11 cellular contexts compared by ENCODE assay signal in genomic region chr2:138504092-138504491, GRCh38. TPM values are rescaled to one million over a fixed set of nuclear protein-coding genes. Genes with fewer than 3 reads are reported as not detected.
DNase-seq lines count a peak whose midpoint lies in the region; ATAC-seq, FAIRE-seq and TF ChIP-seq lines count a peak whose summit lies in the region.
"Had no signal": no experiment of that assay in that cellular context is flagged by ENCODE, and none has a peak within 500 bp of the region (broad histone marks: within the 10 kb centered on the region; RNA-seq: fewer than 3 reads in every experiment).

No MANE protein-coding gene starts in this region.

- no peak for TF ChIP-seq CTCF in keratinocyte (optimal IDR thresholded peaks at IDR 0.05 in 1 of 3, IDR thresholded peaks at IDR 0.05 in 1 of 3, conservative IDR thresholded peaks at IDR 0.05 in 1 of 3; ENCODE audit: extremely low read depth in 1 of 3, insufficient read depth in 2 of 3, low read length in 3 of 3)

- H3K79me2 ChIP-seq in keratinocyte (ENCODE audit: control insufficient read depth, insufficient read depth, low read length), result peaks cover 71% of the 10 kb centered on the region

- dilution Hi-C loops in keratinocyte (cut with MboI; ENCODE audit: extremely low pct_ligation_motif_present, low sequenced_read_pairs), result no loop called here

- H2AFZ ChIP-seq in keratinocyte (ENCODE audit: control insufficient read depth, low read length), result no peak overlapping the region

- H3K27me3 Mint-ChIP-seq in activated T-cell treated with anti-CD3 and anti-CD28 coated beads, Interleukin-2, amount 50 U/mL, for 72 hours (ENCODE audit: low read depth), result no peaks in the 10 kb centered on the region
- no peaks in the 10 kb centered on the region for H3K27me3 Mint-ChIP-seq in activated CD8-positive, alpha-beta T cell treated with anti-CD3 and anti-CD28 coated beads, Interleukin-2, amount 10 ng/mL, durations not matched to agents 7 days and 5 days (ENCODE audit: low read depth)

- H3K27ac Mint-ChIP-seq in activated T-cell treated with anti-CD3 and anti-CD28 coated beads, Interleukin-2, amount 50 U/mL, for 72 hours, result peak overlapping the region; percentile 77
- no peak overlapping the region for H3K27ac Mint-ChIP-seq in activated CD8-positive, alpha-beta T cell treated with anti-CD3 and anti-CD28 coated beads, Interleukin-2, amount 10 ng/mL, durations not matched to agents 7 days and 5 days

- H3K9me1 ChIP-seq in keratinocyte (ENCODE audit: control insufficient read depth, extremely low read depth, insufficient read depth, low read length), result no peaks in the 10 kb centered on the region

- H3K27ac ChIP-seq in keratinocyte (ENCODE audit: control insufficient read depth, insufficient read depth, low read length) (no peak overlapping the region), stomach smooth muscle (ENCODE audit: low read length) (no peak overlapping the region)

- no peaks in the 10 kb centered on the region for H3K9me3 Mint-ChIP-seq in activated T-cell treated with anti-CD3 and anti-CD28 coated beads, Interleukin-2, amount 50 U/mL, for 72 hours
- H3K9me3 Mint-ChIP-seq in activated CD8-positive, alpha-beta T cell treated with anti-CD3 and anti-CD28 coated beads, Interleukin-2, amount 10 ng/mL, durations not matched to agents 7 days and 5 days (ENCODE audit: insufficient read depth), result no peaks in the 10 kb centered on the region

- no peak for DNase-seq in activated T-cell treated with anti-CD3 and anti-CD28 coated beads, Interleukin-2, amount 50 U/mL, for 72 hours
- no peak for DNase-seq in activated T-cell treated with anti-CD3 and anti-CD28 coated beads, Interleukin-2, amount 50 U/mL, for 48 hours
- no peak for DNase-seq in activated CD8-positive, alpha-beta T cell treated with anti-CD3 and anti-CD28 coated beads, Interleukin-2, amount 10 ng/mL, durations not matched to agents 7 days and 5 days
- no peak for DNase-seq in keratinocyte (ENCODE audit: low read depth, low spot score)
- no peak for DNase-seq in HPDE6-E6E7 (ENCODE audit: extremely low spot score)
- DNase-seq in NK-92 (lab: John Stamatoyannopoulos, UW; ENCODE audit: unreplicated experiment), result no peak
- DNase-seq in SHP77 (lab: John Stamatoyannopoulos, UW), result no peak
- DNase-seq: activated CD4-positive, CD25-positive, alpha-beta regulatory T cell treated with anti-CD3 and anti-CD28 coated beads, Interleukin-2, amount 50 U/mL, for 72 hours; KG1 had no signal

- peaks cover 45% of the 10 kb centered on the region for H3K4me1 Mint-ChIP-seq in activated T-cell treated with anti-CD3 and anti-CD28 coated beads, Interleukin-2, amount 50 U/mL, for 72 hours (ENCODE audit: low read depth)
- H3K4me1 Mint-ChIP-seq in activated CD8-positive, alpha-beta T cell treated with anti-CD3 and anti-CD28 coated beads, Interleukin-2, amount 10 ng/mL, durations not matched to agents 7 days and 5 days (ENCODE audit: low read depth), result peaks cover 31% of the 10 kb centered on the region

- ATAC-seq in activated T-cell treated with anti-CD3 and anti-CD28 coated beads, Interleukin-2, amount 50 U/mL, for 72 hours (replicated peaks in 1 of 2), result no peak
- ATAC-seq in activated CD8-positive, alpha-beta T cell treated with anti-CD3 and anti-CD28 coated beads, Interleukin-2, amount 10 ng/mL, durations not matched to agents 7 days and 5 days, result no peak

- peak overlapping the region; percentile 96 to 98 for H3K4me3 Mint-ChIP-seq in activated T-cell treated with anti-CD3 and anti-CD28 coated beads, Interleukin-2, amount 50 U/mL, for 72 hours
- H3K4me3 Mint-ChIP-seq in activated CD8-positive, alpha-beta T cell treated with anti-CD3 and anti-CD28 coated beads, Interleukin-2, amount 10 ng/mL, durations not matched to agents 7 days and 5 days, result peak overlapping the region; percentile 99

- H3K9me3 ChIP-seq in keratinocyte (ENCODE audit: control insufficient read depth, low read depth, low read length) (no peaks in the 10 kb centered on the region), stomach smooth muscle (ENCODE audit: control insufficient read depth in 2 of 2, low read length in 2 of 2) (no peaks in the 10 kb centered on the region)

- no peaks in the 10 kb centered on the region for H3K27me3 ChIP-seq in keratinocyte (ENCODE audit: control insufficient read depth, extremely low read depth, insufficient read depth, low read length)
- H3K27me3 ChIP-seq in stomach smooth muscle (ENCODE audit: control insufficient read depth in 1 of 2, insufficient read depth in 2 of 2, low read length in 2 of 2), result no peaks in the 10 kb centered on the region

- POLR2A ChIA-PET in activated CD8-positive, alpha-beta T cell treated with anti-CD3 and anti-CD28 coated beads, Interleukin-2, amount 10 ng/mL, durations not matched to agents 7 days and 5 days (lab: Charles Lee), result no interaction called here

- peaks cover 6 to 11% of the 10 kb centered on the region in 2 donors for H3K36me3 Mint-ChIP-seq in activated T-cell treated with anti-CD3 and anti-CD28 coated beads, Interleukin-2, amount 50 U/mL, for 72 hours (ENCODE audit: insufficient read depth in 2 of 2)
- peaks cover 15% of the 10 kb centered on the region for H3K36me3 Mint-ChIP-seq in activated CD8-positive, alpha-beta T cell treated with anti-CD3 and anti-CD28 coated beads, Interleukin-2, amount 10 ng/mL, durations not matched to agents 7 days and 5 days (ENCODE audit: low read depth)

- H3K4me3 ChIP-seq in keratinocyte (ENCODE audit: control insufficient read depth in 2 of 3, extremely low read depth in 1 of 3, insufficient read depth in 2 of 3, low read depth in 1 of 3, low read length in 3 of 3), result peak overlapping the region; percentile 92 to 100 (median 98)
- H3K4me3 ChIP-seq in stomach smooth muscle (ENCODE audit: low read length in 2 of 2), result peak overlapping the region; percentile 79 to 90

- H3K4me2 ChIP-seq in keratinocyte (ENCODE audit: control insufficient read depth, extremely low read depth, insufficient read depth, low read depth, low read length), result peak overlapping the region; percentile 88

- CTCF ChIA-PET in activated CD8-positive, alpha-beta T cell treated with anti-CD3 and anti-CD28 coated beads, Interleukin-2, amount 10 ng/mL, durations not matched to agents 7 days and 5 days (lab: Charles Lee), result no interaction called here

- H3K9ac ChIP-seq in keratinocyte (ENCODE audit: control insufficient read depth, extremely low read depth, insufficient read depth, low read length) (peak overlapping the region; percentile 92), stomach smooth muscle (ENCODE audit: low read length in 2 of 2) (no peak overlapping the region)

- H3K36me3 ChIP-seq in keratinocyte (ENCODE audit: control insufficient read depth in 2 of 2, extremely low read depth in 1 of 2, insufficient read depth in 2 of 2, low read length in 2 of 2) (no peaks in the 10 kb centered on the region), stomach smooth muscle (ENCODE audit: control insufficient read depth in 2 of 2, insufficient read depth in 2 of 2, low read length in 2 of 2) (no peaks in the 10 kb centered on the region)

- no peaks in the 10 kb centered on the region for H4K20me1 ChIP-seq in keratinocyte (ENCODE audit: control insufficient read depth, extremely low read depth, insufficient read depth, low read length)

- H3K4me1 ChIP-seq in keratinocyte (ENCODE audit: control insufficient read depth, extremely low read depth, insufficient read depth, low read length) (peaks cover 8% of the 10 kb centered on the region), stomach smooth muscle (ENCODE audit: control insufficient read depth, insufficient read depth, low read length) (peaks cover 12% of the 10 kb centered on the region)

- FAIRE-seq in keratinocyte (lab: Jason Lieb, UNC), result no peak
- FAIRE-seq: urothelium cell line had no signal

RNA-seq across cellular contexts. Expression of gene SPOPL, which starts 2.5 kb away (rescaled TPM):
- 10 to 100 TPM; 12.1 to 17.3 TPM for total RNA-seq in activated T-cell treated with anti-CD3 and anti-CD28 coated beads, Interleukin-2, amount 50 U/mL, for 72 hours
- 10 to 100 TPM; 13.0 to 15.6 TPM for total RNA-seq in activated CD8-positive, alpha-beta T cell treated with anti-CD3 and anti-CD28 coated beads, Interleukin-2, amount 10 ng/mL, durations not matched to agents 7 days and 5 days
- polyA plus RNA-seq in keratinocyte, result 9.1 to 16.5 TPM (median 11.4 TPM) in 3 replicates
- polyA plus RNA-seq in keratinocyte (2011; ENCODE audit: low read depth), result 13.7 TPM
- polyA plus RNA-seq in keratinocyte (2011; cell fraction: cytosol; rRNA removed), result 8.9 and 18.8 TPM in 2 replicates
- polyA plus RNA-seq in keratinocyte (2011; cell fraction: nucleus; rRNA removed), result 11.8 and 13.3 TPM in 2 replicates
- 9.8 and 9.9 TPM in 2 replicates for polyA plus RNA-seq in keratinocyte (2012; ENCODE audit: low replicate concordance)
- polyA minus RNA-seq in keratinocyte, result 3.8 to 20.0 TPM (median 8.4 TPM) in 3 replicates
- polyA minus RNA-seq in keratinocyte (2011; cell fraction: cytosol; rRNA and poly(A)+ RNA removed), result 20.3 TPM
- polyA minus RNA-seq in keratinocyte (2011; cell fraction: nucleus; rRNA and poly(A)+ RNA removed), result 11.9 and 24.4 TPM in 2 replicates
